ENCODE assay signal across 8 cellular contexts in the genomic region with DNA sequence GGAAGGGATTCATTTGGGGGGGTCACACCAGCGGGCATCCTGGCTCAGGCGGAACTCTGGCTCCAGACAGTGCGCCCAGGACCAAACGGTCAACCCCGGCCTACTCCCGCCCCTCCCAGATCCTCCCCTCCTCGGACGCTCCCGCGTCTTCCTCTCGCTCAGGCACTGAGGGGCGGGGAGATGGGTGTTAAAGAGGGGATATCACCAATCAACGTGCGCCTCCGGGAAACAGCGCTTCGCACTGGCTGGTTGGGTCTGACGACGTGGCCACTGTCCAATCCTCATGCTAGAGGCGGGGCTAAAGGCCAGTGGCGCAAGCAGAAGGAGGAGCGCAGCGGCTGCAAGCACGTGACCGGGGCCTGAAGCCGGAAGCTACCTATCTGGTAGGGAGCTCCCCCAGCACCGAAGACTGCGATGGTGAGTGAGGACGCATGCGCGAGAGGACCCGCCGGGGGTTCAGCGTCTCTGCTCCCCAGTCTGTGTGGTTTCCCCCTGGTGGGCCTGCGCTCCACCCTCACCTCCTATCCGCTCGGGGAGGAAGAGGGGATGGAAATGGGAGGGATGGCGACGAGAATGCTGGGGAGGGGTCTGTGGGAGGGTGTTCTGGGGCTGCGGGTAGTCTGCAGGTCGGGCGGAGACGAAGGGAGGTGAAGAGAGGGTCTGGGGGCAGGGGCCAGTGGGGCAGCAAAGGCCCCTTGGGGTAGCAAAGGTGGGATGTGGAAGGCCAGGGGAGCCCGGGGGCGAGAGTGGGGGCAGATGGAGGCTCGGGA. TPM values are rescaled to one million over a fixed set of nuclear protein-coding genes. Genes with fewer than 3 reads are reported as not detected.
DNase-seq lines count a peak whose midpoint lies in the region; FAIRE-seq and TF ChIP-seq lines count a peak whose summit lies in the region.

A gene (plus strand): TSS at position 360 of the 770 bp plus-strand sequence. CDS start 55 bp downstream, at position 415.

- peak; percentile 87 for TF ChIP-seq POLR2A in NB4 (IDR thresholded peaks at IDR 0.05; ENCODE audit: extremely low read depth, insufficient read length)

- no peak for TF ChIP-seq CTCF in HFFc6 (IDR thresholded peaks at IDR 0.05)
- no peak for TF ChIP-seq CTCF in NB4 (IDR thresholded peaks at IDR 0.05; ENCODE audit: low read depth, low read length)
- TF ChIP-seq CTCF in neutrophil (IDR thresholded peaks at IDR 0.05), result peak; percentile 38

- peaks cover 6% of the 10 kb centered on the region for H3K27me3 Mint-ChIP-seq in HFFc6 (ENCODE audit: insufficient read depth)
- no peaks in the 10 kb centered on the region for H3K27me3 Mint-ChIP-seq in activated naive CD4-positive, alpha-beta T cell treated with anti-CD3 and anti-CD28 coated beads, Interleukin-2, amount 10 ng/mL, durations not matched to agents 7 days and 5 days

- H3K27me3 ChIP-seq in neutrophil, result no peaks in the 10 kb centered on the region

- peak within 1 kb of the TSS; percentile 90 for H3K9ac ChIP-seq in SK-N-MC (ENCODE audit: insufficient read length)

- peak within 1 kb of the TSS; percentile 92 for H3K27ac ChIP-seq in SK-N-MC
- H3K27ac ChIP-seq in neutrophil, result peak within 1 kb of the TSS; percentile 86
- H3K27ac ChIP-seq in substantia nigra (ENCODE audit: low read depth, low read length, poor library complexity, severe bottlenecking), result peak within 1 kb of the TSS; percentile 90

- CTCF ChIA-PET in activated naive CD4-positive, alpha-beta T cell treated with anti-CD3 and anti-CD28 coated beads, Interleukin-2, amount 10 ng/mL, durations not matched to agents 7 days and 5 days (lab: Charles Lee), result interaction anchor here (1.0 to 2.7 kb wide), 3 partner anchors 11 to 69 kb away, joined by 3 to 13 read pairs (median 9); a partner anchor contains a TSS

- H3K4me1 ChIP-seq in neutrophil (ENCODE audit: control insufficient read depth in 1 of 2, insufficient read depth in 1 of 2, low read depth in 1 of 2, low read length in 1 of 2), result peaks cover 72 to 75% of the 10 kb centered on the region in 2 experiments

- peak within 1 kb of the TSS; percentile 86 for H3K27ac Mint-ChIP-seq in HFFc6
- peak within 1 kb of the TSS; percentile 90 for H3K27ac Mint-ChIP-seq in activated naive CD4-positive, alpha-beta T cell treated with anti-CD3 and anti-CD28 coated beads, Interleukin-2, amount 10 ng/mL, durations not matched to agents 7 days and 5 days

- H3K36me3 Mint-ChIP-seq in HFFc6 (ENCODE audit: low read depth), result peaks cover 19% of the 10 kb centered on the region; the same call in 1 of the 2 replicates
- peaks cover 33% of the 10 kb centered on the region for H3K36me3 Mint-ChIP-seq in activated naive CD4-positive, alpha-beta T cell treated with anti-CD3 and anti-CD28 coated beads, Interleukin-2, amount 10 ng/mL, durations not matched to agents 7 days and 5 days

- peak; percentile 95 for FAIRE-seq in frontal cortex (lab: Jason Lieb, UNC)

- DNase-seq in GM04504 (ENCODE audit: low read depth), result peak; percentile 97
- peak; percentile 99 for DNase-seq in HFFc6
- peak; percentile 100 for DNase-seq in NB4 (ENCODE audit: low read depth)
- DNase-seq in SK-N-MC (ENCODE audit: low read depth, low spot score), result peak; percentile 95
- peak; percentile 99 for DNase-seq in activated naive CD4-positive, alpha-beta T cell treated with anti-CD3 and anti-CD28 coated beads, Interleukin-2, amount 10 ng/mL, durations not matched to agents 7 days and 5 days
- peak; percentile 90 to 97 for DNase-seq in frontal cortex (ENCODE audit: low spot score in 2 of 2)
- peak; percentile 82 to 100 (median 98) for DNase-seq in substantia nigra (lab: John Stamatoyannopoulos, UW)

- H3K4me3 Mint-ChIP-seq in HFFc6, result peak within 1 kb of the TSS; percentile 96
- peak within 1 kb of the TSS; percentile 96 for H3K4me3 Mint-ChIP-seq in activated naive CD4-positive, alpha-beta T cell treated with anti-CD3 and anti-CD28 coated beads, Interleukin-2, amount 10 ng/mL, durations not matched to agents 7 days and 5 days

- peaks cover 10% of the 10 kb centered on the region; the same call in 1 of the 2 replicates for H3K36me3 ChIP-seq in SK-N-MC (ENCODE audit: insufficient read depth, low read length)
- peaks cover 26% of the 10 kb centered on the region for H3K36me3 ChIP-seq in neutrophil

- H3K4me3 ChIP-seq in NB4 (ENCODE audit: low read depth, low read length) (peak within 1 kb of the TSS; percentile 87), SK-N-MC (peak within 1 kb of the TSS; percentile 90), neutrophil (ENCODE audit: low read depth in 1 of 2, low read length in 1 of 2) (peak within 1 kb of the TSS; percentile 97 to 99)

- peaks cover 25% of the 10 kb centered on the region for H3K4me1 Mint-ChIP-seq in HFFc6 (ENCODE audit: low read depth)
- peaks cover 48% of the 10 kb centered on the region for H3K4me1 Mint-ChIP-seq in activated naive CD4-positive, alpha-beta T cell treated with anti-CD3 and anti-CD28 coated beads, Interleukin-2, amount 10 ng/mL, durations not matched to agents 7 days and 5 days

- H3K9me3 Mint-ChIP-seq in HFFc6, result no peaks in the 10 kb centered on the region
- H3K9me3 Mint-ChIP-seq in activated naive CD4-positive, alpha-beta T cell treated with anti-CD3 and anti-CD28 coated beads, Interleukin-2, amount 10 ng/mL, durations not matched to agents 7 days and 5 days, result no peaks in the 10 kb centered on the region

- no peaks in the 10 kb centered on the region for H3K9me3 ChIP-seq in SK-N-MC (ENCODE audit: low read depth, low read length)
- H3K9me3 ChIP-seq in neutrophil, result no peaks in the 10 kb centered on the region

RNA-seq across cellular contexts. Expression of the gene that starts here (rescaled TPM):
- 100 to 1,000 TPM in 5 of 6 experiments, 10 to 100 TPM in 1; 99.5 to 137 (median 110) TPM for total RNA-seq in HFFc6 (2021; fragmentation: NEBNext Ultra II Directional; extraction: Animal tissue kit (Norgen Biotek cat#: 25700))
- total RNA-seq in frontal cortex, result 34.6 TPM

Comparison
In these comparisons a context has a peak if more than half of its experiments do, and no peak if none do; other contexts are left out.
1. Peak in every context shown above with its lines: DNase-seq, H3K4me3 ChIP-seq and H3K27ac ChIP-seq.